13 cellular contexts compared by ENCODE assay signal in genomic region chr5:67404261-67405100, GRCh38.
DNase-seq lines count a peak whose midpoint lies in the region; ATAC-seq, FAIRE-seq and TF ChIP-seq lines count a peak whose summit lies in the region.
"Had no signal": no experiment of that assay in that cellular context is flagged by ENCODE, and none has a peak within 500 bp of the region (broad histone marks: within the 10 kb centered on the region; RNA-seq: fewer than 3 reads in every experiment).

No MANE protein-coding gene starts in this region.

- no peak overlapping the region for H3K4me3 Mint-ChIP-seq in activated naive CD4-positive, alpha-beta T cell treated with anti-CD3 and anti-CD28 coated beads, Interleukin-2, amount 10 ng/mL, durations not matched to agents 7 days and 5 days
- H3K4me3 Mint-ChIP-seq in Calu3 (ENCODE audit: low read depth, unreplicated experiment), result no peak overlapping the region
- H3K4me3 Mint-ChIP-seq: activated naive CD8-positive, alpha-beta T cell treated with anti-CD3 and anti-CD28 coated beads for 36 hours; CD4-positive, CD25-positive, alpha-beta regulatory T cell; natural killer cell treated with Interleukin-12 subunit alpha and Interleukin-12 subunit beta and Interleukin-15 and Interleukin-18, amount 100 ng/mL, for 72 hours had no signal

- no peaks in the 10 kb centered on the region for H3K27me3 ChIP-seq in HUES48 (ENCODE audit: control insufficient read depth, insufficient read depth, low read length)
- no peaks in the 10 kb centered on the region for H3K27me3 ChIP-seq in brain microvascular endothelial cell (replicated peaks)
- H3K27me3 ChIP-seq in upper lobe of right lung, result no peaks in the 10 kb centered on the region

- in situ Hi-C loops in brain microvascular endothelial cell (cut with HindIII; ENCODE audit: low pct_ligation_motif_present, low sequenced_read_pairs), result no loop called here

- CTCF ChIA-PET in activated naive CD4-positive, alpha-beta T cell treated with anti-CD3 and anti-CD28 coated beads, Interleukin-2, amount 10 ng/mL, durations not matched to agents 7 days and 5 days (lab: Charles Lee), result interaction anchor here (0.5 kb wide), 1 partner anchor 371 kb away, joined by 3 read pairs; no protein-coding TSS in a partner anchor
- CTCF ChIA-PET in Calu3 (lab: Charles Lee), result no interaction called here

- H3K4me1 ChIP-seq in HUES48 (ENCODE audit: control insufficient read depth, insufficient read depth, low read length) (no peaks in the 10 kb centered on the region), upper lobe of right lung (no peaks in the 10 kb centered on the region)

- no peaks in the 10 kb centered on the region for H3K27me3 Mint-ChIP-seq in activated naive CD4-positive, alpha-beta T cell treated with anti-CD3 and anti-CD28 coated beads, Interleukin-2, amount 10 ng/mL, durations not matched to agents 7 days and 5 days
- H3K27me3 Mint-ChIP-seq in Calu3 (ENCODE audit: unreplicated experiment), result no peaks in the 10 kb centered on the region
- H3K27me3 Mint-ChIP-seq: activated naive CD8-positive, alpha-beta T cell treated with anti-CD3 and anti-CD28 coated beads for 36 hours had no signal

- no peak for ATAC-seq in upper lobe of right lung
- ATAC-seq: natural killer cell treated with Interleukin-12 subunit alpha and Interleukin-12 subunit beta and Interleukin-15 and Interleukin-18, amount 100 ng/mL, for 72 hours had no signal

- H3K27ac ChIP-seq in HUES48 (ENCODE audit: low read depth, low read length), result peak overlapping the region; percentile 39
- H3K27ac ChIP-seq in brain microvascular endothelial cell, result peak overlapping the region; percentile 43
- H3K27ac ChIP-seq in upper lobe of right lung, result no peak overlapping the region

- no peak for FAIRE-seq in HTR-8/SVneo (lab: Jason Lieb, UNC)

- H3K36me3 Mint-ChIP-seq in activated naive CD4-positive, alpha-beta T cell treated with anti-CD3 and anti-CD28 coated beads, Interleukin-2, amount 10 ng/mL, durations not matched to agents 7 days and 5 days, result no peaks in the 10 kb centered on the region
- H3K36me3 Mint-ChIP-seq in Calu3 (ENCODE audit: insufficient read depth, unreplicated experiment), result no peaks in the 10 kb centered on the region
- H3K36me3 Mint-ChIP-seq: activated naive CD8-positive, alpha-beta T cell treated with anti-CD3 and anti-CD28 coated beads for 36 hours; CD4-positive, CD25-positive, alpha-beta regulatory T cell; natural killer cell treated with Interleukin-12 subunit alpha and Interleukin-12 subunit beta and Interleukin-15 and Interleukin-18, amount 100 ng/mL, for 72 hours had no signal

- no peak overlapping the region for H3K27ac Mint-ChIP-seq in activated naive CD4-positive, alpha-beta T cell treated with anti-CD3 and anti-CD28 coated beads, Interleukin-2, amount 10 ng/mL, durations not matched to agents 7 days and 5 days
- H3K27ac Mint-ChIP-seq in Calu3 (ENCODE audit: unreplicated experiment), result no peak overlapping the region
- H3K27ac Mint-ChIP-seq: activated naive CD8-positive, alpha-beta T cell treated with anti-CD3 and anti-CD28 coated beads for 36 hours; CD4-positive, CD25-positive, alpha-beta regulatory T cell; natural killer cell treated with Interleukin-12 subunit alpha and Interleukin-12 subunit beta and Interleukin-15 and Interleukin-18, amount 100 ng/mL, for 72 hours had no signal

- BruUV-seq in Calu3 (replicated peaks; lab: Mats Ljungman, UMichigan), result no TSS peak

- H3K9me3 ChIP-seq in HUES48 (ENCODE audit: control insufficient read depth, insufficient read depth, low read length), result no peaks in the 10 kb centered on the region
- H3K9me3 ChIP-seq in upper lobe of right lung, result no peaks in the 10 kb centered on the region

- TF ChIP-seq CTCF in brain microvascular endothelial cell (IDR thresholded peaks at IDR 0.05; ENCODE audit: low read depth, low read length, missing control alignments) (no peak), upper lobe of right lung (IDR thresholded peaks at IDR 0.05) (no peak), Calu3 (IDR thresholded peaks at IDR 0.05; ENCODE audit: unreplicated experiment) (no peak)

- H3K4me3 ChIP-seq in HUES48 (ENCODE audit: low read depth, low read length) (no peak overlapping the region), brain microvascular endothelial cell (ENCODE audit: low read depth, low read length) (no peak overlapping the region), upper lobe of right lung (no peak overlapping the region)

- H3K36me3 ChIP-seq in HUES48 (ENCODE audit: control insufficient read depth, insufficient read depth, low read length) (no peaks in the 10 kb centered on the region), brain microvascular endothelial cell (replicated peaks) (no peaks in the 10 kb centered on the region), upper lobe of right lung (no peaks in the 10 kb centered on the region)

- H3K4me1 Mint-ChIP-seq in activated naive CD4-positive, alpha-beta T cell treated with anti-CD3 and anti-CD28 coated beads, Interleukin-2, amount 10 ng/mL, durations not matched to agents 7 days and 5 days, result no peaks in the 10 kb centered on the region
- peaks cover 10% of the 10 kb centered on the region for H3K4me1 Mint-ChIP-seq in Calu3 (ENCODE audit: low read depth, unreplicated experiment)
- H3K4me1 Mint-ChIP-seq: activated naive CD8-positive, alpha-beta T cell treated with anti-CD3 and anti-CD28 coated beads for 36 hours; CD4-positive, CD25-positive, alpha-beta regulatory T cell had no signal

- DNase-seq in DMS153 treated with DMSO at 0.1 percent for 48 hours (lab: John Stamatoyannopoulos, UW; ENCODE audit: unreplicated experiment) (peak; percentile 35), brain microvascular endothelial cell (peak; percentile 31), kidney tubule cell (ENCODE audit: low spot score) (peak; percentile 60), upper lobe of right lung (no peak), HTR-8/SVneo (ENCODE audit: insufficient read length, low spot score) (no peak), Calu3 (no peak)
- no peak for DNase-seq in activated naive CD4-positive, alpha-beta T cell treated with anti-CD3 and anti-CD28 coated beads, Interleukin-2, amount 10 ng/mL, durations not matched to agents 7 days and 5 days
- DNase-seq: activated naive CD8-positive, alpha-beta T cell treated with anti-CD3 and anti-CD28 coated beads for 36 hours; CD4-positive, CD25-positive, alpha-beta regulatory T cell; MM.1S; NCI-H446 treated with DMSO at 0.1 percent for 48 hours had no signal

- H3K9me3 Mint-ChIP-seq in activated naive CD4-positive, alpha-beta T cell treated with anti-CD3 and anti-CD28 coated beads, Interleukin-2, amount 10 ng/mL, durations not matched to agents 7 days and 5 days, result no peaks in the 10 kb centered on the region
- no peaks in the 10 kb centered on the region for H3K9me3 Mint-ChIP-seq in Calu3 (ENCODE audit: low read depth, unreplicated experiment)
- H3K9me3 Mint-ChIP-seq: activated naive CD8-positive, alpha-beta T cell treated with anti-CD3 and anti-CD28 coated beads for 36 hours; CD4-positive, CD25-positive, alpha-beta regulatory T cell; natural killer cell treated with Interleukin-12 subunit alpha and Interleukin-12 subunit beta and Interleukin-15 and Interleukin-18, amount 100 ng/mL, for 72 hours had no signal

- intact Hi-C loops in upper lobe of right lung (cut with DNase I) (no loop called here), Calu3 (cut with micrococcal nuclease; ENCODE audit: unreplicated experiment) (no loop called here)

- no peak overlapping the region for H3K9ac ChIP-seq in HUES48 (ENCODE audit: low read depth, low read length)

Comparison
In these comparisons a context has a peak if more than half of its experiments do, and no peak if none do; other contexts are left out.
1. DNase-seq: peak in DMS153 treated with DMSO at 0.1 percent for 48 hours (single experiment), brain microvascular endothelial cell (single experiment) and kidney tubule cell (single experiment); none in upper lobe of right lung (single experiment), activated naive CD4-positive, alpha-beta T cell treated with anti-CD3 and anti-CD28 coated beads, Interleukin-2, amount 10 ng/mL, durations not matched to agents 7 days and 5 days (single experiment), HTR-8/SVneo (single experiment) and Calu3 (single experiment).